ENCODE assay signal across 18 cellular contexts in the genomic region with DNA sequence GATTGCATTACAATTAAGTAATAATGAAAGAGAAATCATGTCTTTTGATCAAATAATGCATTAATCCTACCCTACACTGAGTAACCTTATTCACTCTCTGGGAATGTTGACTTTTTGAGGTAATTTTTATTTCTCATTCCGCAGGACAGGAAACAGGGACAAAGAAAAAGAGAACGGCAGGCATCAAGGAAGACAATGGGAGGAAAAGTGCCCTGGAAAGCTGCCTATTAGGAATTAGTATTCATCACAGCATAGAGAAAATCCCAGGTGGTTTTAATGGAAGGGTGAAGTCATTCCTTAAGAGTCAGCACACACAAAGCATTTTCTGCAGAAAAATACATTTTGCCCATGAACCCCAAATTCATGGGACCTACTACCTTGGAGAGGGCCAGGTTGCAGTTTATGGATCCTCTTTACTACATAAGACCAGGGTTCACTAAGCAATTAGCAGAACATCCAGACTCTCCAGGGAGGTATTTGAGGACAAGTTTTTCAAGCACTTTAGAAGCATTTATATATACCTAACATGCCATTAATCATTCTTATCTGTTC. TPM values are rescaled to one million over a fixed set of nuclear protein-coding genes. Genes with fewer than 3 reads are reported as not detected.
"Had no signal": no experiment of that assay in that cellular context is flagged by ENCODE, and none has a peak within 500 bp of the region (broad histone marks: within the 10 kb centered on the region; RNA-seq: fewer than 3 reads in every experiment).

No MANE protein-coding gene starts in this region.

- DNase-seq: activated CD4-positive, alpha-beta T cell treated with anti-CD3 and anti-CD28 coated beads, Interleukin-2, amount 50 U/mL, for 4 hours; activated CD4-positive, CD25-positive, alpha-beta regulatory T cell treated with anti-CD3 and anti-CD28 coated beads, Interleukin-2, amount 50 U/mL, for 72 hours; activated naive CD4-positive, alpha-beta T cell treated with anti-CD3 and anti-CD28 coated beads, Interleukin-2, amount 50 U/mL, for 16 hours; activated T-cell treated with anti-CD3 and anti-CD28 coated beads, Interleukin-2, amount 50 U/mL, for 1 hour; body of pancreas; foreskin fibroblast; kidney; left ventricle myocardium superior; stimulated activated CD4-positive, alpha-beta T cell treated with anti-CD3 and anti-CD28 coated beads, Interleukin-4, amount 100 ng/mL, for 4 hours; stimulated activated naive CD8-positive, alpha-beta T cell treated with anti-CD3 and anti-CD28 coated beads, Interleukin-15, amount 100 ng/mL, for 72 hours; testis; upper lobe of right lung had no signal

- H3K9me3 ChIP-seq: body of pancreas, esophagus muscularis mucosa, right atrium auricular region, testis, upper lobe of right lung had no signal

- H3K4me1 Mint-ChIP-seq: stimulated activated naive CD8-positive, alpha-beta T cell treated with anti-CD3 and anti-CD28 coated beads, Interleukin-15, amount 100 ng/mL, for 72 hours had no signal

- H3K9me3 Mint-ChIP-seq: dendritic cell treated with granulocyte-macrophage colony-stimulating factor and Interleukin-4, amounts not matched to agents 40 ng/mL and 50 ng/mL, for 4 days; stimulated activated naive CD8-positive, alpha-beta T cell treated with anti-CD3 and anti-CD28 coated beads, Interleukin-15, amount 100 ng/mL, for 72 hours had no signal

- H3K4me3 Mint-ChIP-seq: dendritic cell treated with granulocyte-macrophage colony-stimulating factor and Interleukin-4, amounts not matched to agents 40 ng/mL and 50 ng/mL, for 4 days; stimulated activated naive CD8-positive, alpha-beta T cell treated with anti-CD3 and anti-CD28 coated beads, Interleukin-15, amount 100 ng/mL, for 72 hours had no signal

- H3K4me1 ChIP-seq: body of pancreas, esophagus muscularis mucosa, parathyroid adenoma, testis, upper lobe of right lung had no signal

- H3K4me3 ChIP-seq: body of pancreas, esophagus muscularis mucosa, right atrium auricular region, skin epidermis, testis, upper lobe of right lung had no signal

- H3K27ac ChIP-seq: body of pancreas, esophagus muscularis mucosa, parathyroid adenoma, right atrium auricular region, skin epidermis, testis, upper lobe of right lung had no signal

- H3K27ac Mint-ChIP-seq: dendritic cell treated with granulocyte-macrophage colony-stimulating factor and Interleukin-4, amounts not matched to agents 40 ng/mL and 50 ng/mL, for 4 days; stimulated activated naive CD8-positive, alpha-beta T cell treated with anti-CD3 and anti-CD28 coated beads, Interleukin-15, amount 100 ng/mL, for 72 hours had no signal

- H3K36me3 ChIP-seq: esophagus muscularis mucosa, right atrium auricular region, upper lobe of right lung had no signal

- H3K27me3 ChIP-seq: right atrium auricular region, testis, upper lobe of right lung had no signal

RNA-seq across cellular contexts. Expression of a gene that starts 9.4 kb away (rescaled TPM):
- total RNA-seq: left ventricle myocardium superior; right atrium auricular region; T-helper 2 cell treated with Interferon-gamma antibody and Interleukin-4, amounts not matched to agents 100 ng/mL and 5 ng/mL, for 36 hours had no signal
